ENCODE assay signal across 11 cellular contexts in the genomic region with DNA sequence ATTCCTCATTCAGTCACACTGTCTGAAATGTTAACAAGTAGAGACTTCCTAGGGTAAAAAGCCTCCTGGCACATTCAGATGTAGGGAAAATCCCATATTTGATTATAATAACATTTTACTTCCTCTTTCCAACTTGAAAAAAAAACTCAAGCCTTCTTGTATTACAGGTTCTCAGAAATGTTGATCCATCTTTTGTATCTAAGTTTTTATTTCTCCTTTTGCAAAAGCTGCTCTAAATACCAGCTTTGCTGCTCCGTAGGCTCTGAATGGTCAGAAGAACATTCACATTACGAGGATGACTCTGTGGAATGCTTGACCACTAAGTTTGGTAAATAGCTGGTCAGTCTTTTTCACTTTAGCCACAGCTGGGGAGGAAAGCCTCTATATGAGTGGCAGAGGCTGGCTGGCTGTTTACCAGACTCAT. TPM values are rescaled to one million over a fixed set of nuclear protein-coding genes. Genes with fewer than 3 reads are reported as not detected.
DNase-seq lines count a peak whose midpoint lies in the region; ATAC-seq and TF ChIP-seq lines count a peak whose summit lies in the region.
"Had no signal": no experiment of that assay in that cellular context is flagged by ENCODE, and none has a peak within 500 bp of the region (broad histone marks: within the 10 kb centered on the region; RNA-seq: fewer than 3 reads in every experiment).

No MANE protein-coding gene starts in this region.

- intact Hi-C loops in esophagus muscularis mucosa (cut with DNase I) = no loop called here

- H3K36me3 ChIP-seq in MG63 = peaks cover under 1% of the 10 kb centered on the region; the same call in 1 of the 2 replicates
- H3K36me3 ChIP-seq in mucosa of rectum (ENCODE audit: control insufficient read depth in 2 of 2, insufficient read depth in 2 of 2, low read length in 2 of 2) = no peaks in the 10 kb centered on the region
- H3K36me3 ChIP-seq in esophagus muscularis mucosa = no peaks in the 10 kb centered on the region

- WGBS in esophagus muscularis mucosa = 60% methylated on average over 2 of the region's 2 CpGs

- H3K4me1 ChIP-seq in mucosa of rectum (ENCODE audit: control insufficient read depth in 2 of 2, insufficient read depth in 2 of 2, low read length in 2 of 2) (peaks cover 0 to 6% of the 10 kb centered on the region in 2 donors), esophagus muscularis mucosa (peaks cover 0 to 13% (median 6%) of the 10 kb centered on the region in 4 donors)

- TF ChIP-seq CTCF in AG09309 (IDR thresholded peaks at IDR 0.05; ENCODE audit: control insufficient read depth, insufficient read depth, low read depth, low read length, missing control alignments) = no peak
- TF ChIP-seq CTCF in cardiac fibroblast (IDR thresholded peaks at IDR 0.05; ENCODE audit: low read depth, low read length) = no peak
- TF ChIP-seq CTCF in esophagus muscularis mucosa (IDR thresholded peaks at IDR 0.05) = no peak

- TF ChIP-seq EP300 in esophagus muscularis mucosa (IDR thresholded peaks at IDR 0.05) = no peak

- H3K4me3 ChIP-seq in AG09309 (ENCODE audit: control insufficient read depth, low read depth, low read length) (no peak overlapping the region), MG63 (no peak overlapping the region), cardiac fibroblast (replicated peaks in 1 of 2; ENCODE audit: low read depth in 2 of 2, low read length in 2 of 2) (no peak overlapping the region), mucosa of rectum (ENCODE audit: low read length in 2 of 2) (no peak overlapping the region), esophagus muscularis mucosa (no peak overlapping the region)

- H3K27ac ChIP-seq in mucosa of rectum (ENCODE audit: low read depth in 2 of 2, low read length in 2 of 2) (peak overlapping the region; percentile 56 to 57), esophagus muscularis mucosa (replicated peaks in 1 of 4) (no peak overlapping the region)

- ATAC-seq in GM21423 (IDR thresholded peaks at IDR 0.05; ENCODE audit: unreplicated experiment) = no peak
- no peak for ATAC-seq in GM21576 (IDR thresholded peaks at IDR 0.05; ENCODE audit: unreplicated experiment)

- TF ChIP-seq POLR2A in esophagus muscularis mucosa (IDR thresholded peaks at IDR 0.05; ENCODE audit: low read depth) = no peak

- H3K9me3 ChIP-seq in MG63 (peaks cover 8% of the 10 kb centered on the region), mucosa of rectum (ENCODE audit: control insufficient read depth in 2 of 2, low read length in 2 of 2) (no peaks in the 10 kb centered on the region), esophagus muscularis mucosa (peaks cover 0 to 3% (median 0%) of the 10 kb centered on the region in 4 donors)

- H3K9ac ChIP-seq in mucosa of rectum (ENCODE audit: low read depth in 1 of 2, low read length in 2 of 2) = no peak overlapping the region

- DNase-seq in AG09309 (ENCODE audit: low read depth) (peak; percentile 64), MG63 (peak; percentile 22), cardiac fibroblast (ENCODE audit: low read depth in 2 of 2) (peak; percentile 35 to 79), esophagus muscularis mucosa (ENCODE audit: extremely low spot score) (no peak), NCI-H2029 treated with DMSO at 0.1 percent for 48 hours (lab: John Stamatoyannopoulos, UW) (no peak)
- DNase-seq: CD4-positive, alpha-beta T cell; central memory CD4-positive, alpha-beta T cell; NCI-H1105 had no signal

- H3K27me3 ChIP-seq in MG63 = no peaks in the 10 kb centered on the region
- H3K27me3 ChIP-seq in mucosa of rectum (ENCODE audit: control insufficient read depth in 2 of 2, insufficient read depth in 2 of 2, low read length in 2 of 2) = no peaks in the 10 kb centered on the region
- no peaks in the 10 kb centered on the region for H3K27me3 ChIP-seq in esophagus muscularis mucosa

RNA-seq across cellular contexts. Expression of gene HEATR6, which starts 13.2 kb away (rescaled TPM):
- 9.8 and 11.7 TPM in 2 replicates for total RNA-seq in MG63 (2014; rRNA removed; shearing (Covaris generic); ENCODE audit: low replicate concordance)
- 10 to 100 TPM; 14.6 to 25.3 (median 18.0) TPM for total RNA-seq in esophagus muscularis mucosa

RNA-seq across cellular contexts. Expression of gene CA4, which starts 57.9 kb away (rescaled TPM):
- total RNA-seq in MG63 (2014; rRNA removed; shearing (Covaris generic); ENCODE audit: low replicate concordance) = 1.9 TPM in 1 of 2 replicates, not detected in the other
- total RNA-seq in esophagus muscularis mucosa = 1 to 10 TPM; 2.1 to 8.3 (median 4.3) TPM
- total RNA-seq: CD4-positive, alpha-beta T cell had no signal

Comparison
In these comparisons a context has a peak if more than half of its experiments do, and no peak if none do; other contexts are left out.
1. DNase-seq: peak in AG09309 (single experiment), MG63 (single experiment) and cardiac fibroblast (2 of 2); none in esophagus muscularis mucosa (single experiment) and NCI-H2029 treated with DMSO at 0.1 percent for 48 hours (single experiment).
2. H3K27ac ChIP-seq: peak in mucosa of rectum (2 of 2); none in esophagus muscularis mucosa (0 of 4).